Comparison of ENCODE assay signal across 9 cellular contexts in genomic region chr18:48941672-48942071, GRCh38. TPM values are rescaled to one million over a fixed set of nuclear protein-coding genes. Genes with fewer than 3 reads are reported as not detected.
DNase-seq lines count a peak whose midpoint lies in the region; ATAC-seq and TF ChIP-seq lines count a peak whose summit lies in the region.
"Had no signal": no experiment of that assay in that cellular context is flagged by ENCODE, and none has a peak within 500 bp of the region (broad histone marks: within the 10 kb centered on the region; RNA-seq: fewer than 3 reads in every experiment).

No MANE protein-coding gene starts in this region.

- peak overlapping the region; percentile 37 for H2BK5ac ChIP-seq in IMR-90 (ENCODE audit: low read depth, low read length, poor library complexity, severe bottlenecking)

- no peaks in the 10 kb centered on the region for H3K9me3 ChIP-seq in IMR-90 (ENCODE audit: control insufficient read depth, insufficient read depth, low read length)

- H3K27me3 Mint-ChIP-seq in activated T-helper 2 cell treated with anti-CD3 and anti-CD28 coated beads, Interferon-gamma antibody, Interleukin-2, Interleukin-4, amounts not matched to agents 10 μg/mL and 5 μg/mL and 100 μg/mL, durations not matched to agents 14 hours and 24 hours and 36 hours (ENCODE audit: low read depth), result no peaks in the 10 kb centered on the region
- no peaks in the 10 kb centered on the region for H3K27me3 Mint-ChIP-seq in stimulated activated memory B cell treated with anti-CD40 and anti-IgM and Interleukin-4, amounts not matched to agents 10 μg/mL and 1 μg/mL and 100 μg/mL, for 72 hours

- H4K91ac ChIP-seq in IMR-90 (ENCODE audit: insufficient read depth, low read depth, low read length), result peak overlapping the region; percentile 81

- H3K4me3 Mint-ChIP-seq in activated T-helper 2 cell treated with anti-CD3 and anti-CD28 coated beads, Interferon-gamma antibody, Interleukin-2, Interleukin-4, amounts not matched to agents 10 μg/mL and 5 μg/mL and 100 μg/mL, durations not matched to agents 14 hours and 24 hours and 36 hours (ENCODE audit: low read depth), result peak overlapping the region; percentile 74
- no peak overlapping the region for H3K4me3 Mint-ChIP-seq in stimulated activated memory B cell treated with anti-CD40 and anti-IgM and Interleukin-4, amounts not matched to agents 10 μg/mL and 1 μg/mL and 100 μg/mL, for 72 hours

- peak overlapping the region; percentile 52 for H2AK5ac ChIP-seq in IMR-90 (ENCODE audit: low read depth, low read length)

- no peaks in the 10 kb centered on the region for H3K9me3 Mint-ChIP-seq in activated T-helper 2 cell treated with anti-CD3 and anti-CD28 coated beads, Interferon-gamma antibody, Interleukin-2, Interleukin-4, amounts not matched to agents 10 μg/mL and 5 μg/mL and 100 μg/mL, durations not matched to agents 14 hours and 24 hours and 36 hours
- no peaks in the 10 kb centered on the region for H3K9me3 Mint-ChIP-seq in stimulated activated memory B cell treated with anti-CD40 and anti-IgM and Interleukin-4, amounts not matched to agents 10 μg/mL and 1 μg/mL and 100 μg/mL, for 72 hours

- TF ChIP-seq POLR2A in IMR-90 (IDR thresholded peaks at IDR 0.05; ENCODE audit: low read depth, low read length), result no peak

- peak overlapping the region; percentile 21; the same call in 1 of the 2 replicates for H3K14ac ChIP-seq in IMR-90 (replicated peaks; ENCODE audit: low read depth, low read length)

- H3K79me1 ChIP-seq in IMR-90 (ENCODE audit: low read depth in 1 of 2, low read length in 2 of 2), result peaks cover 4 to 86% of the 10 kb centered on the region in 2 experiments; a peak in 2 of 4 replicates

- in situ Hi-C loops in IMR-90 (cut with MboI; ENCODE audit: low sequenced_read_pairs), result loop anchor here (5.0 to 25.0 kb wide), 4 partner anchors 159 to 404 kb away; partner anchors contain the start of gene CTIF

- TF ChIP-seq CTCF in IMR-90 (conservative IDR thresholded peaks at IDR 0.05; ENCODE audit: low read depth, low read length), result no peak

- H3K36me3 ChIP-seq in IMR-90 (ENCODE audit: control insufficient read depth, insufficient read depth, low read length), result peaks cover 30% of the 10 kb centered on the region

- DNase-seq in IMR-90, result no peak
- DNase-seq in activated T-helper 2 cell treated with anti-CD3 and anti-CD28 coated beads, Interferon-gamma antibody, Interleukin-2, Interleukin-4, amounts not matched to agents 10 μg/mL and 5 μg/mL and 100 μg/mL, durations not matched to agents 14 hours and 24 hours and 36 hours (ENCODE audit: low spot score), result no peak
- peak; percentile 80 for DNase-seq in islet precursor cell
- no peak for DNase-seq in HEK293T (ENCODE audit: extremely low spot score)
- DNase-seq: occipital lobe, WERI-Rb-1 had no signal

- H3K27ac Mint-ChIP-seq in activated T-helper 2 cell treated with anti-CD3 and anti-CD28 coated beads, Interferon-gamma antibody, Interleukin-2, Interleukin-4, amounts not matched to agents 10 μg/mL and 5 μg/mL and 100 μg/mL, durations not matched to agents 14 hours and 24 hours and 36 hours, result peak overlapping the region; percentile 90
- H3K27ac Mint-ChIP-seq in stimulated activated memory B cell treated with anti-CD40 and anti-IgM and Interleukin-4, amounts not matched to agents 10 μg/mL and 1 μg/mL and 100 μg/mL, for 72 hours, result peak overlapping the region; percentile 76

- WGBS in IMR-90 (ENCODE audit: extremely low coverage in 2 of 2, insufficient read length in 1 of 2), 2 experiments, result 72% methylated on average over 3 of the region's 7 CpGs; no CpG with 5 or more reads in 1 of the 2 experiments

- peaks cover 97% of the 10 kb centered on the region for H4K20me1 ChIP-seq in IMR-90 (ENCODE audit: insufficient read depth, low read length)

- peaks cover 86% of the 10 kb centered on the region for H3K36me3 Mint-ChIP-seq in activated T-helper 2 cell treated with anti-CD3 and anti-CD28 coated beads, Interferon-gamma antibody, Interleukin-2, Interleukin-4, amounts not matched to agents 10 μg/mL and 5 μg/mL and 100 μg/mL, durations not matched to agents 14 hours and 24 hours and 36 hours (ENCODE audit: low read depth)
- H3K36me3 Mint-ChIP-seq in stimulated activated memory B cell treated with anti-CD40 and anti-IgM and Interleukin-4, amounts not matched to agents 10 μg/mL and 1 μg/mL and 100 μg/mL, for 72 hours, result peaks cover 58% of the 10 kb centered on the region

- peaks cover 64% of the 10 kb centered on the region for H3K4me1 ChIP-seq in IMR-90 (ENCODE audit: control insufficient read depth, insufficient read depth, low read length)

- no peak overlapping the region for H3K4me3 ChIP-seq in IMR-90 (ENCODE audit: insufficient read depth, low read depth, low read length)

- no peak overlapping the region for H3K56ac ChIP-seq in IMR-90 (ENCODE audit: extremely low read depth, insufficient read depth, low read length)

- no peaks in the 10 kb centered on the region for H3K27me3 ChIP-seq in IMR-90 (ENCODE audit: control insufficient read depth, insufficient read depth, low read length)

- no peak for TF ChIP-seq RAD21 in IMR-90 (IDR thresholded peaks at IDR 0.05; ENCODE audit: low read length)

- peak overlapping the region; percentile 42 for H3K27ac ChIP-seq in IMR-90 (ENCODE audit: insufficient read depth, low read length)
- H3K27ac ChIP-seq: WERI-Rb-1 had no signal

- CTCF ChIA-PET in IMR-90 (lab: Yijun Ruan, JAX) (interaction anchor here (0.6 to 0.7 kb wide), 2 partner anchors 113 to 468 kb away, joined by 3 to 4 read pairs; no protein-coding TSS in a partner anchor), HEK293T (lab: Yijun Ruan, JAX) (interaction anchor here (1.1 kb wide), 2 partner anchors 56 to 113 kb away, joined by 4 to 5 read pairs; no protein-coding TSS in a partner anchor)

- peak overlapping the region; percentile 69 for H3K23ac ChIP-seq in IMR-90 (ENCODE audit: low read depth, low read length)

- intact Hi-C loops in IMR-90 (cut with micrococcal nuclease), result loop anchor here (2.0 to 5.0 kb wide), 2 partner anchors 19 to 114 kb away; no protein-coding TSS in a partner anchor
- intact Hi-C loops in activated T-helper 2 cell treated with anti-CD3 and anti-CD28 coated beads, Interferon-gamma antibody, Interleukin-2, Interleukin-4, amounts not matched to agents 10 μg/mL and 5 μg/mL and 100 μg/mL, durations not matched to agents 14 hours and 24 hours and 36 hours (cut with micrococcal nuclease), result loop anchor here (1.0 to 10.0 kb wide), 4 partner anchors 8 to 1343 kb away; partner anchors contain the start of genes CXXC1, MBD1 and SMAD2

- H3K4me2 ChIP-seq in IMR-90 (ENCODE audit: low read depth, low read length), result peak overlapping the region; percentile 71

- H3K4me1 Mint-ChIP-seq in activated T-helper 2 cell treated with anti-CD3 and anti-CD28 coated beads, Interferon-gamma antibody, Interleukin-2, Interleukin-4, amounts not matched to agents 10 μg/mL and 5 μg/mL and 100 μg/mL, durations not matched to agents 14 hours and 24 hours and 36 hours (ENCODE audit: low read depth), result peaks cover 84% of the 10 kb centered on the region
- peaks cover 95% of the 10 kb centered on the region for H3K4me1 Mint-ChIP-seq in stimulated activated memory B cell treated with anti-CD40 and anti-IgM and Interleukin-4, amounts not matched to agents 10 μg/mL and 1 μg/mL and 100 μg/mL, for 72 hours

- peak overlapping the region; percentile 42 for H2BK20ac ChIP-seq in IMR-90 (ENCODE audit: low read depth, low read length)

- H2BK15ac ChIP-seq in IMR-90 (ENCODE audit: low read depth, low read length), result peak overlapping the region; percentile 38; the same call in 2 of the 3 replicates

- no TSS peak for BruUV-seq in IMR-90 (replicated peaks; lab: Mats Ljungman, UMichigan)

- no peak overlapping the region; the same call in 1 of the 2 replicates for H3K9ac ChIP-seq in IMR-90 (ENCODE audit: low read depth, low read length)

- no peak overlapping the region for H2AFZ ChIP-seq in IMR-90 (replicated peaks; ENCODE audit: low read length, poor library complexity)

- no peak for ATAC-seq in IMR-90 (ENCODE audit: low read depth)
- no peak for ATAC-seq in stimulated activated memory B cell treated with anti-CD40 and anti-IgM and Interleukin-4, amounts not matched to agents 10 μg/mL and 1 μg/mL and 100 μg/mL, for 72 hours
- no peak for ATAC-seq in GM21529 (IDR thresholded peaks at IDR 0.05; ENCODE audit: unreplicated experiment)
- ATAC-seq in HG03135 (IDR thresholded peaks at IDR 0.05; ENCODE audit: unreplicated experiment), result no peak

- POLR2A ChIA-PET in IMR-90 (lab: Charles Lee; ENCODE audit: unreplicated experiment), result interaction anchor here (0.6 to 1.1 kb wide), 2 partner anchors 11 kb away, joined by 3 to 6 read pairs; no protein-coding TSS in a partner anchor
- POLR2A ChIA-PET in HEK293T (lab: Yijun Ruan, JAX), result interaction anchor here (0.9 to 2.0 kb wide), 4 partner anchors 9 to 20 kb away, joined by 3 to 5 read pairs (median 4); no protein-coding TSS in a partner anchor

- H4K8ac ChIP-seq in IMR-90 (ENCODE audit: low read depth in 2 of 2, low read length in 2 of 2), result peak overlapping the region; percentile 7 to 65; a peak in 3 of 4 replicates

- H3K18ac ChIP-seq in IMR-90 (ENCODE audit: low read depth, low read length), result peak overlapping the region; percentile 10; the same call in 1 of the 2 replicates

- H4K5ac ChIP-seq in IMR-90 (ENCODE audit: low read depth, low read length), result peak overlapping the region; percentile 2; the same call in 1 of the 2 replicates

- H2AK9ac ChIP-seq in IMR-90 (replicated peaks; ENCODE audit: low read depth, low read length, poor library complexity), result peak overlapping the region; percentile 39

- H3K4ac ChIP-seq in IMR-90 (ENCODE audit: low read depth, low read length), result peak overlapping the region; percentile 65

- peaks cover 49% of the 10 kb centered on the region for H3K9me1 ChIP-seq in IMR-90 (ENCODE audit: insufficient read depth, low read length)

- dilution Hi-C loops in IMR-90 (cut with HindIII; ENCODE audit: low sequenced_read_pairs, unreplicated experiment), result no loop called here

- peak overlapping the region; percentile 59 for H2BK120ac ChIP-seq in IMR-90 (ENCODE audit: low read depth, low read length)

TF ChIP-seq in HEK293T, 16 proteins besides CTCF, POLR2A, EP300 and RAD21 (continues in another document):
- no peak for TF ChIP-seq BHLHE40 (IDR thresholded peaks at IDR 0.05; ENCODE audit: borderline replicate concordance)
- TF ChIP-seq ELF4 (IDR thresholded peaks at IDR 0.05), result no peak
- no peak for TF ChIP-seq L3MBTL2 (conservative IDR thresholded peaks at IDR 0.05)

RNA-seq across cellular contexts. Expression of gene SMAD7, which starts 9.1 kb away (rescaled TPM):
- total RNA-seq in IMR-90 (2012; rRNA removed), result 13.3 and 15.8 TPM in 2 replicates
- polyA plus RNA-seq in IMR-90 (2012; rRNA removed), result 17.6 and 17.9 TPM in 2 replicates
- polyA plus RNA-seq in IMR-90 (2012; cell fraction: cytosol; rRNA removed), result 8.3 and 14.6 TPM in 2 replicates
- 22.6 and 22.9 TPM in 2 replicates for polyA plus RNA-seq in IMR-90 (2012; cell fraction: nucleus; rRNA removed; ENCODE audit: low replicate concordance)
- total RNA-seq in activated T-helper 2 cell treated with anti-CD3 and anti-CD28 coated beads, Interferon-gamma antibody, Interleukin-2, Interleukin-4, amounts not matched to agents 10 μg/mL and 5 μg/mL and 100 μg/mL, durations not matched to agents 14 hours and 24 hours and 36 hours, result 21.1 and 22.4 TPM in 2 replicates
